ENCODE assay signal across 8 cellular contexts in the genomic region with DNA sequence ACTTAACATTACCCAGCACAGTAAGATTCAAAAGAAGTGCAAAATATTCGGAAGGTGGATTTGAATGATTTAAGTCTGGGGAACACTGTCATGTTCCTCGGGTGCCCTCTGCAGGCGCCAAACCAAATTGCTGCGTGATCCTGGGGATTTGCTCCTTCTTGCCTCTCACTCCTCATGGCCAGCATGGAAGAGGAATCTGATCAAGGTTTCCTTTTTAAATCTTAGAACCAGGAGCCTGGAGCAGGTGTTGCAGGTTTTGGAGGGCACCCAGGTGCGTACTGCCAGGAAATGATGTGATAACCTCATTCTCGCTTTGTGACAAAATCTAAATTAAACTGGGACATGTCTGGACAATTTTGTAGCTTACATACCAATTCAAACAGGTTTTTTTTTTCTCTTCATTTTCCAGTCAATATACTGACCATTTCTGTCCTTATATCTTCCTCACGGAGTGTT. TPM values are rescaled to one million over a fixed set of nuclear protein-coding genes. Genes with fewer than 3 reads are reported as not detected.
A peak's percentile ranks its signal among the peaks of the same experiment; 100 is the strongest.
DNase-seq lines count a peak whose midpoint lies in the region; ATAC-seq, FAIRE-seq and TF ChIP-seq lines count a peak whose summit lies in the region.

No MANE protein-coding gene starts in this region.

- H3K4me1 ChIP-seq in colonic mucosa: peaks cover 3% of the 10 kb centered on the region
- peaks cover 51% of the 10 kb centered on the region for H3K4me1 ChIP-seq in HepG2 (ENCODE audit: insufficient read depth, low read length)

- WGBS in HepG2 (ENCODE audit: low lambda C conversion rate): 2% methylated on average over 7 of the region's 7 CpGs

- no TSS peak for BruUV-seq in HepG2 (replicated peaks; lab: Mats Ljungman, UMichigan)

- no peak overlapping the region for H3K4me2 ChIP-seq in HepG2 (ENCODE audit: low read depth, low read length)

- DNase-seq in DMS53 treated with DMSO at 0.1 percent for 48 hours (lab: John Stamatoyannopoulos, UW; ENCODE audit: unreplicated experiment) (peak; percentile 74), NCI-H524 (lab: John Stamatoyannopoulos, UW) (peak; percentile 44 to 67), colonic mucosa (peak; percentile 85), HepG2 (ENCODE audit: low spot score) (peak; percentile 82), 8988T (no peak)
- peak; percentile 80 for DNase-seq in activated CD4-positive, alpha-beta T cell treated with anti-CD3 and anti-CD28 coated beads for 48 hours
- peak; percentile 44 to 68 (median 44) for DNase-seq in stimulated activated CD4-positive, alpha-beta T cell treated with anti-CD3 and anti-CD28 coated beads, TNF-alpha, amount 100 ng/mL, for 24 hours (ENCODE audit: low read depth in 3 of 3)

- H3K27me3 ChIP-seq in colonic mucosa (no peaks in the 10 kb centered on the region), HepG2 (ENCODE audit: control insufficient read depth in 1 of 2, insufficient read depth in 2 of 2, low read length in 2 of 2) (peaks cover 0 to 11% of the 10 kb centered on the region in 2 experiments; a peak in 1 of 5 replicates)

- H3K9me3 ChIP-seq in colonic mucosa (no peaks in the 10 kb centered on the region), HepG2 (ENCODE audit: low read length) (no peaks in the 10 kb centered on the region)

- TF ChIP-seq POLR2A in HepG2 (IDR thresholded peaks at IDR 0.05; ENCODE audit: insufficient read depth in 1 of 2, low read depth in 2 of 2, low read length in 2 of 2): no peak

- TF ChIP-seq CTCF in colonic mucosa (IDR thresholded peaks at IDR 0.05) (peak; percentile 83), HepG2 (CRISPR knock-in tag; IDR thresholded peaks at IDR 0.05) (peak; percentile 95)

- no peaks in the 10 kb centered on the region for H4K20me1 ChIP-seq in HepG2 (ENCODE audit: insufficient read depth, low read length)

- no peaks in the 10 kb centered on the region for H3K79me2 ChIP-seq in HepG2 (ENCODE audit: insufficient read depth, low read length)

- in situ Hi-C loops in HepG2 (cut with HindIII; ENCODE audit: extremely low pct_ligation_motif_present, low pct_unique_long_range_greater_than_20kb): loop anchor here (5.0 to 25.0 kb wide), 5 partner anchors 65 to 1112 kb away; no protein-coding TSS in a partner anchor

- H3K9ac ChIP-seq in colonic mucosa (ENCODE audit: low read depth in 2 of 2, low read length in 2 of 2) (no peak overlapping the region), HepG2 (ENCODE audit: insufficient read depth, low read depth, low read length) (no peak overlapping the region)

- intact Hi-C loops in colonic mucosa (cut with DNase I): loop anchor here (2.0 kb wide), 1 partner anchor 103 kb away; no protein-coding TSS in a partner anchor
- intact Hi-C loops in HepG2 (cut with micrococcal nuclease; ENCODE audit: unreplicated experiment): loop anchor here (2.0 kb wide), 2 partner anchors 259 to 619 kb away; no protein-coding TSS in a partner anchor

- TF ChIP-seq RAD21 in HepG2 (CRISPR knock-in tag; IDR thresholded peaks at IDR 0.05): peak; percentile 97

- H3K4me3 ChIP-seq in colonic mucosa (no peak overlapping the region), HepG2 (replicated peaks in 1 of 3; ENCODE audit: insufficient read depth in 1 of 3, low read depth in 2 of 3, low read length in 3 of 3) (no peak overlapping the region)

- H3K27ac ChIP-seq in colonic mucosa (no peak overlapping the region), HepG2 (ENCODE audit: extremely low read length, insufficient read depth, low read length) (no peak overlapping the region)

- ATAC-seq in HG02759 (IDR thresholded peaks at IDR 0.05; ENCODE audit: unreplicated experiment) (peak; percentile 60), HepG2 (no peak)

- CTCF ChIA-PET in HepG2 (lab: Yijun Ruan, JAX; ENCODE audit: low intra/inter-chr PET ratio, low total read pairs): interaction anchor here (0.7 to 8.3 kb wide), 10 partner anchors 8 to 621 kb away, joined by 3 to 358 read pairs (median 5); a partner anchor contains a TSS

- POLR2A ChIA-PET in HepG2 (lab: Yijun Ruan, JAX): interaction anchor here (1.2 to 2.8 kb wide), 3 partner anchors 93 to 129 kb away, joined by 3 to 13 read pairs (median 4); a partner anchor contains a TSS

- H3K36me3 ChIP-seq in colonic mucosa (no peaks in the 10 kb centered on the region), HepG2 (replicated peaks in 1 of 2; ENCODE audit: control insufficient read depth in 1 of 2, insufficient read depth in 2 of 2, low read length in 2 of 2) (no peaks in the 10 kb centered on the region)

- TF ChIP-seq EP300 in HepG2 (IDR thresholded peaks at IDR 0.05; ENCODE audit: low read depth in 2 of 2, low read length in 2 of 2) (no peak), HepG2 (CRISPR knock-in tag; IDR thresholded peaks at IDR 0.05; ENCODE audit: borderline replicate concordance) (no peak)

- no peak overlapping the region for H2AFZ ChIP-seq in HepG2 (ENCODE audit: low read length)

- FAIRE-seq in HepG2 (lab: Jason Lieb, UNC): peak; percentile 95

TF ChIP-seq in HepG2, 621 proteins besides CTCF, POLR2A, EP300 and RAD21 (continues in another document):
- TF ChIP-seq ZMYM2 (CRISPR knock-in tag; IDR thresholded peaks at IDR 0.05) (no peak), PTBP1 (IDR thresholded peaks at IDR 0.05; ENCODE audit: low read depth, low read length, poor library complexity, severe bottlenecking) (no peak), SRF (IDR thresholded peaks at IDR 0.05; ENCODE audit: low read depth, low read length) (peak; percentile 37; the same call in 1 of the 2 replicates), KDM4B (CRISPR knock-in tag; IDR thresholded peaks at IDR 0.05) (0 out of 2 replicates have a peak, but pooled peaks have one; percentile 30), SOX5 (CRISPR knock-in tag; IDR thresholded peaks at IDR 0.05; ENCODE audit: borderline replicate concordance) (peak; percentile 27; the same call in 1 of the 2 replicates), ZSCAN9 (CRISPR knock-in tag; IDR thresholded peaks at IDR 0.05; ENCODE audit: borderline replicate concordance) (peak; percentile 50; the same call in 1 of the 2 replicates), TGIF2 (CRISPR knock-in tag; IDR thresholded peaks at IDR 0.05) (no peak), DMAP1 (CRISPR knock-in tag; IDR thresholded peaks at IDR 0.05) (0 out of 2 replicates have a peak, but pooled peaks have one; percentile 16), CREM (IDR thresholded peaks at IDR 0.05) (0 out of 2 replicates have a peak, but pooled peaks have one; percentile 10), CREM (CRISPR knock-in tag; IDR thresholded peaks at IDR 0.05) (no peak), CC2D1A (CRISPR knock-in tag; IDR thresholded peaks at IDR 0.05) (0 out of 2 replicates have a peak, but pooled peaks have one; percentile 66), RELA (CRISPR knock-in tag; IDR thresholded peaks at IDR 0.05) (peak; percentile 77; the same call in 1 of the 2 replicates)

RNA-seq across cellular contexts. Expression of a gene that starts 8.1 kb away (rescaled TPM):
- total RNA-seq in colonic mucosa: 10 to 100 TPM; 18.7 to 19.0 TPM
- total RNA-seq in HepG2 (2016; rRNA removed; fragmentation: Illumina TruSeq; extraction: Trizol): 227 and 299 TPM in 2 replicates
- total RNA-seq in HepG2 (2016; cell fraction: cytosol; rRNA removed; fragmentation: Illumina TruSeq; extraction: Trizol; ENCODE audit: low read depth): 116 and 137 TPM in 2 replicates
- total RNA-seq in HepG2 (2016; cell fraction: insoluble cytoplasmic fraction; rRNA removed; fragmentation: Illumina TruSeq; extraction: Trizol): 227 and 317 TPM in 2 replicates
- 141 and 157 TPM in 2 replicates for total RNA-seq in HepG2 (2016; cell fraction: membrane; rRNA removed; fragmentation: Illumina TruSeq; extraction: Trizol)
- 81.8 and 87.1 TPM in 2 replicates for total RNA-seq in HepG2 (2016; cell fraction: nucleus; rRNA removed; fragmentation: Illumina TruSeq; extraction: Trizol)
- polyA plus RNA-seq in HepG2 (2011; rRNA removed): 41.7 and 59.8 TPM in 2 replicates
- 37.0 and 54.6 TPM in 2 replicates for polyA plus RNA-seq in HepG2 (2011; cell fraction: cytosol; rRNA removed)
- 11.6 and 20.3 TPM in 2 replicates for polyA plus RNA-seq in HepG2 (2011; cell fraction: nucleus; rRNA removed)
- 152 and 165 TPM in 2 replicates for polyA plus RNA-seq in HepG2 (2012)
- polyA plus RNA-seq in HepG2 (2016; cell fraction: cytosol; fragmentation: Illumina TruSeq; extraction: Trizol; ENCODE audit: low read depth): 106 and 114 TPM in 2 replicates
- 248 and 300 TPM in 2 replicates for polyA plus RNA-seq in HepG2 (2016; cell fraction: insoluble cytoplasmic fraction; fragmentation: Illumina TruSeq; extraction: Trizol; ENCODE audit: low read depth)
- polyA plus RNA-seq in HepG2 (2016; cell fraction: membrane; fragmentation: Illumina TruSeq; extraction: Trizol; ENCODE audit: low read depth): 116 and 120 TPM in 2 replicates
- 122 and 141 TPM in 2 replicates for polyA plus RNA-seq in HepG2 (2016; cell fraction: nucleus; fragmentation: Illumina TruSeq; extraction: Trizol; ENCODE audit: insufficient read depth, low read depth)
- polyA minus RNA-seq in HepG2 (2011; rRNA and poly(A)+ RNA removed; ENCODE audit: low replicate concordance): 0.28 and 1.1 TPM in 2 replicates
- polyA minus RNA-seq in HepG2 (2011; cell fraction: cytosol; rRNA and poly(A)+ RNA removed): 31.9 and 32.4 TPM in 2 replicates
- 16.5 and 23.9 TPM in 2 replicates for polyA minus RNA-seq in HepG2 (2011; cell fraction: nucleus; rRNA and poly(A)+ RNA removed)

RNA-seq across cellular contexts. Expression of a gene that starts 26.0 kb away (rescaled TPM):
- total RNA-seq in colonic mucosa (under 1 TPM; 0.07 to 0.08 TPM), HepG2 (2016; rRNA removed; fragmentation: Illumina TruSeq; extraction: Trizol) (6.9 and 9.4 TPM in 2 replicates)
- total RNA-seq in HepG2 (2016; cell fraction: cytosol; rRNA removed; fragmentation: Illumina TruSeq; extraction: Trizol; ENCODE audit: low read depth): 67.3 and 73.1 TPM in 2 replicates
- total RNA-seq in HepG2 (2016; cell fraction: insoluble cytoplasmic fraction; rRNA removed; fragmentation: Illumina TruSeq; extraction: Trizol): 6.1 and 9.5 TPM in 2 replicates
- total RNA-seq in HepG2 (2016; cell fraction: membrane; rRNA removed; fragmentation: Illumina TruSeq; extraction: Trizol): 33.5 and 36.3 TPM in 2 replicates
- 7.8 and 8.5 TPM in 2 replicates for total RNA-seq in HepG2 (2016; cell fraction: nucleus; rRNA removed; fragmentation: Illumina TruSeq; extraction: Trizol)
- 23.7 and 32.7 TPM in 2 replicates for polyA plus RNA-seq in HepG2 (2011; rRNA removed)
- polyA plus RNA-seq in HepG2 (2011; cell fraction: cytosol; rRNA removed): 15.3 and 17.1 TPM in 2 replicates
- 38.3 and 55.7 TPM in 2 replicates for polyA plus RNA-seq in HepG2 (2011; cell fraction: nucleus; rRNA removed)
- 1.8 and 6.1 TPM in 2 replicates for polyA plus RNA-seq in HepG2 (2012)
- 0.28 and 0.52 TPM in 2 replicates for polyA plus RNA-seq in HepG2 (2016; cell fraction: cytosol; fragmentation: Illumina TruSeq; extraction: Trizol; ENCODE audit: low read depth)
- polyA plus RNA-seq in HepG2 (2016; cell fraction: insoluble cytoplasmic fraction; fragmentation: Illumina TruSeq; extraction: Trizol; ENCODE audit: low read depth): 2.7 and 3.9 TPM in 2 replicates
- polyA plus RNA-seq in HepG2 (2016; cell fraction: membrane; fragmentation: Illumina TruSeq; extraction: Trizol; ENCODE audit: low read depth): 0.63 and 1.2 TPM in 2 replicates
- polyA plus RNA-seq in HepG2 (2016; cell fraction: nucleus; fragmentation: Illumina TruSeq; extraction: Trizol; ENCODE audit: insufficient read depth, low read depth): 13.8 and 14.1 TPM in 2 replicates
- polyA minus RNA-seq in HepG2 (2011; rRNA and poly(A)+ RNA removed; ENCODE audit: low replicate concordance): 40.3 TPM in 1 of 2 replicates, not detected in the other
- 45.4 and 51.8 TPM in 2 replicates for polyA minus RNA-seq in HepG2 (2011; cell fraction: cytosol; rRNA and poly(A)+ RNA removed)
- 44.9 and 49.7 TPM in 2 replicates for polyA minus RNA-seq in HepG2 (2011; cell fraction: nucleus; rRNA and poly(A)+ RNA removed)

Comparison
In these comparisons a context has a peak if more than half of its experiments do, and no peak if none do; other contexts are left out.
1. RNA of a gene that starts 8.1 kb away (total RNA-seq): 81.8 to 317 TPM in HepG2; 18.7 to 19.0 TPM in colonic mucosa; every median in the first group is over 4 times any median in the second.